In the genomic region with DNA sequence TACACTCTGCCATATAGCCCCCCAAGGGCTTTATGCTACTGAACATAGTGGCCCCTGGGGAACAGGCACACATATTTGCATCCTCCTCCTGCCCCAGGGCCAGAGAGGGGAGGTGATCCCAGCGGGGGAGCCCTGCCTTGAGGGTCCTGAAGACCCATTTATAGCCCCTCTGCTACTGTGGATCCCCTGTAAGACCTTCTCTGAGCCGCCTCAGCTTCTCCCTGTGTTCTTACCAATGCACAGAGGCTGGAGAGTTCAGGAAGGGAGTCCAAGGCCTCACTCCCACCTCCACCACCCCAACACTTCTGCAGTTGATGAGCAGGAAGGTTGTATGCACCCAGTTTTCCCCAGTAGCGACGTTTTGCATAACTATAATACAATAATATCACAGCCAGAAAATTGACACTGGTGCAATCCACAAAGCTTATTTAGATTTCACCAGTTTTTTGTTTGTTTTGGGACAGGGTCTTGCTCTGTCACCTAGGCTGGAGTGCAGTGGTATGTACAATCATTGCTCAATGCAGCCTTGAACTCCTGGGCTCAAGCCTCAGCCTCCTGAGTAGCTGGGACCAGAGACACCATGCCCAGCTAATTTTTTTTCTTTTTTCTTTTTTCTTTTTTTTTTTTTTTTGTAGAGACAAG, we compare ENCODE assay signal across 1 cellular context.
A peak's percentile ranks its signal among the peaks of the same experiment; 100 is the strongest.
TF ChIP-seq lines count a peak whose summit lies in the region.

No MANE protein-coding gene starts in this region.

TF ChIP-seq in HepG2, 621 proteins besides CTCF, POLR2A, EP300 and RAD21 (continues in another document):
- TF ChIP-seq JARID2 (CRISPR knock-in tag; IDR thresholded peaks at IDR 0.05; ENCODE audit: insufficient replicate concordance), result no peak
- peak; percentile 71 for TF ChIP-seq NCOA1 (CRISPR knock-in tag; IDR thresholded peaks at IDR 0.05)
- TF ChIP-seq IRF1 (CRISPR knock-in tag; IDR thresholded peaks at IDR 0.05; ENCODE audit: low read depth), result no peak
- TF ChIP-seq NFKBIZ (CRISPR knock-in tag; IDR thresholded peaks at IDR 0.05), result peak; percentile 64; the same call in 1 of the 2 replicates
- TF ChIP-seq TOE1 (CRISPR knock-in tag; IDR thresholded peaks at IDR 0.05), result 0 out of 2 replicates have a peak, but pooled peaks have one; percentile 56
- peak; percentile 80 for TF ChIP-seq HMG20A (CRISPR knock-in tag; IDR thresholded peaks at IDR 0.05; ENCODE audit: borderline replicate concordance)
- no peak for TF ChIP-seq CC2D1A (CRISPR knock-in tag; IDR thresholded peaks at IDR 0.05)
- no peak for TF ChIP-seq MAZ (IDR thresholded peaks at IDR 0.05; ENCODE audit: borderline replicate concordance, low read depth, low read length)
- 0 out of 2 replicates have a peak, but pooled peaks have one; percentile 39 for TF ChIP-seq MAZ (CRISPR knock-in tag; IDR thresholded peaks at IDR 0.05; ENCODE audit: low read depth)
- 0 out of 2 replicates have a peak, but pooled peaks have one; percentile 11 for TF ChIP-seq LCORL (IDR thresholded peaks at IDR 0.05)
- TF ChIP-seq LCORL (CRISPR knock-in tag; IDR thresholded peaks at IDR 0.05), result peak; percentile 87
- TF ChIP-seq ARNTL (CRISPR knock-in tag; IDR thresholded peaks at IDR 0.05), result peak; percentile 60; the same call in 1 of the 2 replicates
- TF ChIP-seq, protein P1, sequence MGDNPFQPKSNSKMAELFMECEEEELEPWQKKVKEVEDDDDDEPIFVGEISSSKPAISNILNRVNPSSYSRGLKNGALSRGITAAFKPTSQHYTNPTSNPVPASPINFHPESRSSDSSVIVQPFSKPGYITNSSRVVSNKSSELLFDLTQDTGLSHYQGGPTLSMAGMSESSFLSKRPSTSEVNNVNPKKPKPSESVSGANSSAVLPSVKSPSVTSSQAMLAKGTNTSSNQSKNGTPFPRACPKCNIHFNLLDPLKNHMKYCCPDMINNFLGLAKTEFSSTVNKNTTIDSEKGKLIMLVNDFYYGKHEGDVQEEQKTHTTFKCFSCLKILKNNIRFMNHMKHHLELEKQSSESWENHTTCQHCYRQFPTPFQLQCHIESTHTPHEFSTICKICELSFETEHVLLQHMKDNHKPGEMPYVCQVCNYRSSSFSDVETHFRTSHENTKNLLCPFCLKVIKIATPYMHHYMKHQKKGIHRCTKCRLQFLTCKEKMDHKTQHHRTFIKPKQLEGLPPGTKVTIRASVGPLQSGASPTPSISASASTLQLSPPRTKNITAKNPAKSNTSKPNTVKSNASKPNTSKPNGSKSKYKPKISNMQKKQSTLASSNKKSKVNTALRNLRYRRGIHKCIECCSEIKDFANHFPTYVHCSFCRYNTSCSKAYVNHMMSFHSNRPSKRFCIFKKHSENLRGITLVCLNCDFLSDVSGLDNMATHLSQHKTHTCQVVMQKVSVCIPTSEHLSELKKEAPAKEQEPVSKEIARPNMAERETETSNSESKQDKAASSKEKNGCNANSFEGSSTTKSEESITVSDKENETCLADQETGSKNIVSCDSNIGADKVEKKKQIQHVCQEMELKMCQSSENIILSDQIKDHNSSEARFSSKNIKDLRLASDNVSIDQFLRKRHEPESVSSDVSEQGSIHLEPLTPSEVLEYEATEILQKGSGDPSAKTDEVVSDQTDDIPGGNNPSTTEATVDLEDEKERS (CRISPR knock-in tag; IDR thresholded peaks at IDR 0.05), result no peak
- no peak for TF ChIP-seq ZNF878 (CRISPR knock-in tag; IDR thresholded peaks at IDR 0.05)
- no peak for TF ChIP-seq ZFP36L1 (CRISPR knock-in tag; IDR thresholded peaks at IDR 0.05)
- peak; percentile 88 for TF ChIP-seq RXRB (CRISPR knock-in tag; IDR thresholded peaks at IDR 0.05; ENCODE audit: borderline replicate concordance)
- no peak for TF ChIP-seq KLF11 (CRISPR knock-in tag; IDR thresholded peaks at IDR 0.05)
- TF ChIP-seq REPIN1 (CRISPR knock-in tag; IDR thresholded peaks at IDR 0.05; ENCODE audit: borderline replicate concordance, low read depth), result 0 out of 2 replicates have a peak, but pooled peaks have one; percentile 14
- peak; percentile 89 for TF ChIP-seq NCOA2 (CRISPR knock-in tag; IDR thresholded peaks at IDR 0.05)
- peak; percentile 50; the same call in 1 of the 2 replicates for TF ChIP-seq ZNF12 (CRISPR knock-in tag; IDR thresholded peaks at IDR 0.05)
- TF ChIP-seq, protein P2, sequence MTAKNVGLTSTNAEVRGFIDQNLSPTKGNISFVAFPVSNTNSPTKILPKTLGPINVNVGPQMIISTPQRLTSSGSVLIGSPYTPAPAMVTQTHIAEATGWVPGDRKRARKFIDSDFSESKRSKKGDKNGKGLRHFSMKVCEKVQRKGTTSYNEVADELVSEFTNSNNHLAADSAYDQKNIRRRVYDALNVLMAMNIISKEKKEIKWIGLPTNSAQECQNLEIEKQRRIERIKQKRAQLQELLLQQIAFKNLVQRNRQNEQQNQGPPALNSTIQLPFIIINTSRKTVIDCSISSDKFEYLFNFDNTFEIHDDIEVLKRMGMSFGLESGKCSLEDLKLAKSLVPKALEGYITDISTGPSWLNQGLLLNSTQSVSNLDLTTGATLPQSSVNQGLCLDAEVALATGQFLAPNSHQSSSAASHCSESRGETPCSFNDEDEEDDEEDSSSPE (CRISPR knock-in tag; IDR thresholded peaks at IDR 0.05), result peak; percentile 28; the same call in 1 of the 2 replicates
- peak in 1 of 2 experiments; percentile 28; a peak in 1 of 4 replicates for TF ChIP-seq KLF16 (CRISPR knock-in tag; IDR thresholded peaks at IDR 0.05)
- TF ChIP-seq, protein P3, sequence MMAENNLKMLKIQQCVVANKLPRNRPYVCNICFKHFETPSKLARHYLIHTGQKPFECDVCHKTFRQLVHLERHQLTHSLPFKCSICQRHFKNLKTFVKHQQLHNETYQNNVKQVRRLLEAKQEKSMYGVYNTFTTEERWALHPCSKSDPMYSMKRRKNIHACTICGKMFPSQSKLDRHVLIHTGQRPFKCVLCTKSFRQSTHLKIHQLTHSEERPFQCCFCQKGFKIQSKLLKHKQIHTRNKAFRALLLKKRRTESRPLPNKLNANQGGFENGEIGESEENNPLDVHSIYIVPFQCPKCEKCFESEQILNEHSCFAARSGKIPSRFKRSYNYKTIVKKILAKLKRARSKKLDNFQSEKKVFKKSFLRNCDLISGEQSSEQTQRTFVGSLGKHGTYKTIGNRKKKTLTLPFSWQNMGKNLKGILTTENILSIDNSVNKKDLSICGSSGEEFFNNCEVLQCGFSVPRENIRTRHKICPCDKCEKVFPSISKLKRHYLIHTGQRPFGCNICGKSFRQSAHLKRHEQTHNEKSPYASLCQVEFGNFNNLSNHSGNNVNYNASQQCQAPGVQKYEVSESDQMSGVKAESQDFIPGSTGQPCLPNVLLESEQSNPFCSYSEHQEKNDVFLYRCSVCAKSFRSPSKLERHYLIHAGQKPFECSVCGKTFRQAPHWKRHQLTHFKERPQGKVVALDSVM (CRISPR knock-in tag; IDR thresholded peaks at IDR 0.05), result peak; percentile 87
- TF ChIP-seq, protein P4, sequence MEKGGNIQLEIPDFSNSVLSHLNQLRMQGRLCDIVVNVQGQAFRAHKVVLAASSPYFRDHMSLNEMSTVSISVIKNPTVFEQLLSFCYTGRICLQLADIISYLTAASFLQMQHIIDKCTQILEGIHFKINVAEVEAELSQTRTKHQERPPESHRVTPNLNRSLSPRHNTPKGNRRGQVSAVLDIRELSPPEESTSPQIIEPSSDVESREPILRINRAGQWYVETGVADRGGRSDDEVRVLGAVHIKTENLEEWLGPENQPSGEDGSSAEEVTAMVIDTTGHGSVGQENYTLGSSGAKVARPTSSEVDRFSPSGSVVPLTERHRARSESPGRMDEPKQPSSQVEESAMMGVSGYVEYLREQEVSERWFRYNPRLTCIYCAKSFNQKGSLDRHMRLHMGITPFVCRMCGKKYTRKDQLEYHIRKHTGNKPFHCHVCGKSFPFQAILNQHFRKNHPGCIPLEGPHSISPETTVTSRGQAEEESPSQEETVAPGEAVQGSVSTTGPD (CRISPR knock-in tag; IDR thresholded peaks at IDR 0.05), result peak; percentile 81; the same call in 1 of the 2 replicates
- TF ChIP-seq ZSCAN31 (CRISPR knock-in tag; IDR thresholded peaks at IDR 0.05; ENCODE audit: low read depth), result 0 out of 2 replicates have a peak, but pooled peaks have one; percentile 41
- 0 out of 2 replicates have a peak, but pooled peaks have one; percentile 17 for TF ChIP-seq HIC2 (CRISPR knock-in tag; IDR thresholded peaks at IDR 0.05; ENCODE audit: low read depth)
- TF ChIP-seq ZNF431 (CRISPR knock-in tag; IDR thresholded peaks at IDR 0.05; ENCODE audit: borderline replicate concordance, low read depth), result 0 out of 2 replicates have a peak, but pooled peaks have one; percentile 63
- TF ChIP-seq SAP130 (CRISPR knock-in tag; IDR thresholded peaks at IDR 0.05; ENCODE audit: low read depth), result peak; percentile 82
- no peak for TF ChIP-seq HCFC1 (IDR thresholded peaks at IDR 0.05; ENCODE audit: low read depth, low read length)
- TF ChIP-seq, protein P5, sequence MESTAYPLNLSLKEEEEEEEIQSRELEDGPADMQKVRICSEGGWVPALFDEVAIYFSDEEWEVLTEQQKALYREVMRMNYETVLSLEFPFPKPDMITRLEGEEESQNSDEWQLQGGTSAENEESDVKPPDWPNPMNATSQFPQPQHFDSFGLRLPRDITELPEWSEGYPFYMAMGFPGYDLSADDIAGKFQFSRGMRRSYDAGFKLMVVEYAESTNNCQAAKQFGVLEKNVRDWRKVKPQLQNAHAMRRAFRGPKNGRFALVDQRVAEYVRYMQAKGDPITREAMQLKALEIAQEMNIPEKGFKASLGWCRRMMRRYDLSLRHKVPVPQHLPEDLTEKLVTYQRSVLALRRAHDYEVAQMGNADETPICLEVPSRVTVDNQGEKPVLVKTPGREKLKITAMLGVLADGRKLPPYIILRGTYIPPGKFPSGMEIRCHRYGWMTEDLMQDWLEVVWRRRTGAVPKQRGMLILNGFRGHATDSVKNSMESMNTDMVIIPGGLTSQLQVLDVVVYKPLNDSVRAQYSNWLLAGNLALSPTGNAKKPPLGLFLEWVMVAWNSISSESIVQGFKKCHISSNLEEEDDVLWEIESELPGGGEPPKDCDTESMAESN (CRISPR knock-in tag; conservative IDR thresholded peaks at IDR 0.05), result 0 out of 2 replicates have a peak, but pooled peaks have one; percentile 36
- no peak for TF ChIP-seq ZNF619 (CRISPR knock-in tag; IDR thresholded peaks at IDR 0.05)
- TF ChIP-seq, protein P6, sequence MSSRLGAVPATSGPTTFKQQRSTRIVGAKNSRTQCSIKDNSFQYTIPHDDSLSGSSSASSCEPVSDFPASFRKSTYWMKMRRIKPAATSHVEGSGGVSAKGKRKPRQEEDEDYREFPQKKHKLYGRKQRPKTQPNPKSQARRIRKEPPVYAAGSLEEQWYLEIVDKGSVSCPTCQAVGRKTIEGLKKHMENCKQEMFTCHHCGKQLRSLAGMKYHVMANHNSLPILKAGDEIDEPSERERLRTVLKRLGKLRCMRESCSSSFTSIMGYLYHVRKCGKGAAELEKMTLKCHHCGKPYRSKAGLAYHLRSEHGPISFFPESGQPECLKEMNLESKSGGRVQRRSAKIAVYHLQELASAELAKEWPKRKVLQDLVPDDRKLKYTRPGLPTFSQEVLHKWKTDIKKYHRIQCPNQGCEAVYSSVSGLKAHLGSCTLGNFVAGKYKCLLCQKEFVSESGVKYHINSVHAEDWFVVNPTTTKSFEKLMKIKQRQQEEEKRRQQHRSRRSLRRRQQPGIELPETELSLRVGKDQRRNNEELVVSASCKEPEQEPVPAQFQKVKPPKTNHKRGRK (CRISPR knock-in tag; IDR thresholded peaks at IDR 0.05), result no peak
- TF ChIP-seq ARID5B (CRISPR knock-in tag; IDR thresholded peaks at IDR 0.05), result peak; percentile 92
- TF ChIP-seq HMG20B (CRISPR knock-in tag; conservative IDR thresholded peaks at IDR 0.05), result peak; percentile 66; the same call in 1 of the 2 replicates
- peak; percentile 53 for TF ChIP-seq TBL1XR1 (IDR thresholded peaks at IDR 0.05; ENCODE audit: borderline replicate concordance, low read length, partially characterized antibody)
- TF ChIP-seq KLF12 (CRISPR knock-in tag; IDR thresholded peaks at IDR 0.05; ENCODE audit: borderline replicate concordance), result no peak
